Comparison of ENCODE assay signal across 1 cellular context in genomic region chr19:39843919-39844793, GRCh38.
TF ChIP-seq lines count a peak whose summit lies in the region.

No MANE protein-coding gene starts in this region.

TF ChIP-seq in GM23338, 12 proteins besides CTCF, POLR2A, EP300 and RAD21 (continued from another document):
- TF ChIP-seq, protein P1, sequence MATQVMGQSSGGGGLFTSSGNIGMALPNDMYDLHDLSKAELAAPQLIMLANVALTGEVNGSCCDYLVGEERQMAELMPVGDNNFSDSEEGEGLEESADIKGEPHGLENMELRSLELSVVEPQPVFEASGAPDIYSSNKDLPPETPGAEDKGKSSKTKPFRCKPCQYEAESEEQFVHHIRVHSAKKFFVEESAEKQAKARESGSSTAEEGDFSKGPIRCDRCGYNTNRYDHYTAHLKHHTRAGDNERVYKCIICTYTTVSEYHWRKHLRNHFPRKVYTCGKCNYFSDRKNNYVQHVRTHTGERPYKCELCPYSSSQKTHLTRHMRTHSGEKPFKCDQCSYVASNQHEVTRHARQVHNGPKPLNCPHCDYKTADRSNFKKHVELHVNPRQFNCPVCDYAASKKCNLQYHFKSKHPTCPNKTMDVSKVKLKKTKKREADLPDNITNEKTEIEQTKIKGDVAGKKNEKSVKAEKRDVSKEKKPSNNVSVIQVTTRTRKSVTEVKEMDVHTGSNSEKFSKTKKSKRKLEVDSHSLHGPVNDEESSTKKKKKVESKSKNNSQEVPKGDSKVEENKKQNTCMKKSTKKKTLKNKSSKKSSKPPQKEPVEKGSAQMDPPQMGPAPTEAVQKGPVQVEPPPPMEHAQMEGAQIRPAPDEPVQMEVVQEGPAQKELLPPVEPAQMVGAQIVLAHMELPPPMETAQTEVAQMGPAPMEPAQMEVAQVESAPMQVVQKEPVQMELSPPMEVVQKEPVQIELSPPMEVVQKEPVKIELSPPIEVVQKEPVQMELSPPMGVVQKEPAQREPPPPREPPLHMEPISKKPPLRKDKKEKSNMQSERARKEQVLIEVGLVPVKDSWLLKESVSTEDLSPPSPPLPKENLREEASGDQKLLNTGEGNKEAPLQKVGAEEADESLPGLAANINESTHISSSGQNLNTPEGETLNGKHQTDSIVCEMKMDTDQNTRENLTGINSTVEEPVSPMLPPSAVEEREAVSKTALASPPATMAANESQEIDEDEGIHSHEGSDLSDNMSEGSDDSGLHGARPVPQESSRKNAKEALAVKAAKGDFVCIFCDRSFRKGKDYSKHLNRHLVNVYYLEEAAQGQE (IDR thresholded peaks at IDR 0.05; ENCODE audit: unreplicated experiment): no peak
